13 cellular contexts compared by ENCODE assay signal in the genomic region with DNA sequence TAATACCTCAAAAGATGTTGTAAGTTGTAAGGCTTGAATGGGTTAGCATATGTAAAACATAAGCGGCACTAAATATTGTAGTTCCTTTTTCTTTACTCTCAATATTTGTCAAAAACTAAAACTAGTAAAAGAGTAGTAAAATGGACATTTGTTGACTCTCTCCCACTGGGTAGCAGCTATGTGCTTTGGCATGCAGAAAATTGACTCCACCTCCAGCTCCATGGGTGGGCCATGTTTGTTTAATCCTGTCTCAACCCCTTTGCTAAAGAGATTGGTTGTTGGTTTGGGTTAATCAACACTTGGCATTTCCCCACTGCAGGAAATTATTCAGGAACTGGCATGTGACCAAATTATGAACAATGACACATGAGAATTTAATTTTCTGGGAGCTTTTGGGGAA.
DNase-seq lines count a peak whose midpoint lies in the region; ATAC-seq, FAIRE-seq and TF ChIP-seq lines count a peak whose summit lies in the region.
"Had no signal": no experiment of that assay in that cellular context is flagged by ENCODE, and none has a peak within 500 bp of the region (broad histone marks: within the 10 kb centered on the region; RNA-seq: fewer than 3 reads in every experiment).

No MANE protein-coding gene starts in this region.

- POLR2A ChIA-PET in H1 (lab: Charles Lee; ENCODE audit: partially characterized antibody) = interaction anchor here (0.6 to 0.8 kb wide), 2 partner anchors 17 to 123 kb away, joined by 3 read pairs; no protein-coding TSS in a partner anchor

- no peaks in the 10 kb centered on the region for H4K20me1 ChIP-seq in OCI-LY3 (ENCODE audit: insufficient read depth, low read length)
- H4K20me1 ChIP-seq in H1 (replicated peaks in 1 of 2; ENCODE audit: control insufficient read depth in 1 of 2, insufficient read depth in 2 of 2, low read length in 2 of 2) = no peaks in the 10 kb centered on the region

- DNase-seq in H1 (ENCODE audit: low read depth in 1 of 2, low spot score in 2 of 2) = no peak
- DNase-seq in mucosa of descending colon = no peak
- DNase-seq in transverse colon = no peak
- no peak for DNase-seq in NCI-H510A (lab: John Stamatoyannopoulos, UW)
- DNase-seq: activated CD4-positive, alpha-beta T cell treated with anti-CD3 and anti-CD28 coated beads, Interleukin-2, amount 10 ng/mL, durations not matched to agents 7 days and 5 days; GOT3; NCI-H187; right lobe of liver had no signal

- H3K23me2 ChIP-seq in H1 (ENCODE audit: low read depth, low read length) = no peaks in the 10 kb centered on the region

- no peak overlapping the region for H2BK15ac ChIP-seq in H1 (ENCODE audit: low read length)

- no peak overlapping the region for H3K14ac ChIP-seq in H1 (ENCODE audit: insufficient read length)

- TF ChIP-seq EP300 in H1 (IDR thresholded peaks at IDR 0.05; ENCODE audit: borderline replicate concordance in 1 of 2, low read depth in 2 of 2, low read length in 2 of 2) (no peak), transverse colon (IDR thresholded peaks at IDR 0.05; ENCODE audit: low read depth) (no peak)

- no peak for TF ChIP-seq CTCF in OCI-LY3 (IDR thresholded peaks at IDR 0.05; ENCODE audit: low read depth, low read length)
- no peak for TF ChIP-seq CTCF in H1 (IDR thresholded peaks at IDR 0.05; ENCODE audit: control extremely low read depth in 1 of 3, insufficient read depth in 1 of 3, low read depth in 1 of 3, low read length in 3 of 3)
- no peak for TF ChIP-seq CTCF in mucosa of descending colon (IDR thresholded peaks at IDR 0.05)
- no peak for TF ChIP-seq CTCF in transverse colon (IDR thresholded peaks at IDR 0.05)

- H2BK20ac ChIP-seq in H1 (ENCODE audit: low read length) = no peak overlapping the region

- no peak overlapping the region for H3K56ac ChIP-seq in H1 (replicated peaks; ENCODE audit: insufficient read length, low read depth, low read length)

- no peak overlapping the region for H3K23ac ChIP-seq in H1 (ENCODE audit: insufficient read length)

- no peak overlapping the region for H4K8ac ChIP-seq in H1 (ENCODE audit: extremely low read depth, insufficient read depth, low read length)

- H2AFZ ChIP-seq in OCI-LY3 (ENCODE audit: low read depth, low read length) (0 out of 2 replicates have a peak overlapping the region, but pooled peaks have one; percentile 39), H1 (ENCODE audit: low read length) (no peak overlapping the region)

- H3K4me3 ChIP-seq in OCI-LY3 (ENCODE audit: low read length) (peak overlapping the region; percentile 30), H1 (ENCODE audit: extremely low read depth in 1 of 4, insufficient read depth in 2 of 4, low read depth in 3 of 4, low read length in 4 of 4) (no peak overlapping the region), mucosa of descending colon (no peak overlapping the region), transverse colon (no peak overlapping the region)
- H3K4me3 ChIP-seq: right lobe of liver, thoracic aorta had no signal

- H3K79me2 ChIP-seq in OCI-LY3 (ENCODE audit: low read length) (no peaks in the 10 kb centered on the region), H1 (ENCODE audit: control insufficient read depth in 1 of 2, insufficient read depth in 2 of 2, low read length in 2 of 2) (no peaks in the 10 kb centered on the region)

- WGBS in H1 (ENCODE audit: extremely low coverage in 1 of 2, insufficient coverage in 1 of 2, insufficient read length in 1 of 2, insufficient replicate concordance in 2 of 2, low coverage in 1 of 2, low lambda C conversion rate in 2 of 2, missing lambda C conversion rate in 1 of 2), 2 experiments = 76% methylated on average over 1 of the region's 1 CpG; no CpG with 5 or more reads in 1 of the 2 experiments
- WGBS in transverse colon (ENCODE audit: low coverage in 1 of 2), 2 donors = 66% methylated on average over 1 of the region's 1 CpG; no CpG with 5 or more reads in 1 of the 2 donors

- intact Hi-C loops in mucosa of descending colon (cut with DNase I, micrococcal nuclease) (no loop called here), transverse colon (cut with DNase I; ENCODE audit: low total_unique reads) (no loop called here)

- FAIRE-seq in H1 (lab: Jason Lieb, UNC) = peak; percentile 39

- H3K27ac ChIP-seq in OCI-LY3 (ENCODE audit: low read length) = peak overlapping the region; percentile 89
- H3K27ac ChIP-seq in H1 (ENCODE audit: low read depth, low read length) = no peak overlapping the region
- H3K27ac ChIP-seq in transverse colon = no peak overlapping the region
- H3K27ac ChIP-seq: right lobe of liver, thoracic aorta had no signal

- H3K4ac ChIP-seq in H1 (replicated peaks; ENCODE audit: insufficient read length, low read depth, low read length) = no peak overlapping the region

- in situ Hi-C loops in transverse colon (cut with MboI; ENCODE audit: low pct_ligation_motif_present in 1 of 4, low pct_unique_long_range_greater_than_20kb in 1 of 4, low sequenced_read_pairs in 3 of 4) = no loop called here

- H4K5ac ChIP-seq in H1 (ENCODE audit: insufficient read length, low read depth, low read length) = no peak overlapping the region

- no peak overlapping the region for H4K91ac ChIP-seq in H1 (replicated peaks; ENCODE audit: insufficient read length, low read length)

- ATAC-seq in GM18502 (IDR thresholded peaks at IDR 0.05; ENCODE audit: poor library complexity, unreplicated experiment) (peak; percentile 34), mucosa of descending colon (peak; percentile 25), GM18873 (IDR thresholded peaks at IDR 0.05; ENCODE audit: low FRiP score, unreplicated experiment) (no peak), GM18505 (IDR thresholded peaks at IDR 0.05; ENCODE audit: unreplicated experiment) (no peak)
- ATAC-seq: right lobe of liver had no signal

- H3K4me1 ChIP-seq in OCI-LY3 (ENCODE audit: low read length) (peaks cover 56% of the 10 kb centered on the region), H1 (replicated peaks in 1 of 4; ENCODE audit: control insufficient read depth in 3 of 4, insufficient read depth in 4 of 4, low read length in 3 of 4) (peaks cover 0 to 4% (median 0%) of the 10 kb centered on the region in 4 experiments; a peak in 1 of 7 replicates), mucosa of descending colon (ENCODE audit: low read depth) (no peaks in the 10 kb centered on the region), transverse colon (peaks cover 0 to 9% (median 0%) of the 10 kb centered on the region in 4 donors)
- H3K4me1 ChIP-seq: right lobe of liver had no signal

- H2AK5ac ChIP-seq in H1 (ENCODE audit: low read depth, low read length) = no peak overlapping the region

- H2BK12ac ChIP-seq in H1 (ENCODE audit: low read depth, low read length) = no peak overlapping the region

- H3K9me3 ChIP-seq in OCI-LY3 (ENCODE audit: insufficient read depth, low read length) (0 out of 2 replicates have a peak, but pooled peaks cover 3% of the 10 kb centered on the region), H1 (ENCODE audit: insufficient read depth in 2 of 2, low read depth in 1 of 2, low read length in 1 of 2) (peaks cover 0 to 5% of the 10 kb centered on the region in 2 experiments; a peak in 1 of 4 replicates), mucosa of descending colon (no peaks in the 10 kb centered on the region), transverse colon (no peaks in the 10 kb centered on the region)
- H3K9me3 ChIP-seq: right lobe of liver, thoracic aorta had no signal

- H3K4me2 ChIP-seq in OCI-LY3 (ENCODE audit: low read length) (peak overlapping the region; percentile 67), H1 (ENCODE audit: insufficient read depth in 1 of 2, low read depth in 2 of 2, low read length in 2 of 2) (no peak overlapping the region)

- TF ChIP-seq POLR2A in H1 (IDR thresholded peaks at IDR 0.05; ENCODE audit: control extremely low read depth in 1 of 2, low read depth in 2 of 2, low read length in 2 of 2) (no peak), transverse colon (IDR thresholded peaks at IDR 0.05) (no peak), GM18505 (IDR thresholded peaks at IDR 0.05; ENCODE audit: borderline replicate concordance, extremely low read depth, insufficient read depth, insufficient read length) (no peak)

- H3K18ac ChIP-seq in H1 (ENCODE audit: extremely low read depth, low read length) = no peak overlapping the region

- TF ChIP-seq RAD21 in H1 (IDR thresholded peaks at IDR 0.05 in 1 of 2, conservative IDR thresholded peaks at IDR 0.05 in 1 of 2; ENCODE audit: low read depth in 2 of 2, low read length in 2 of 2) = no peak

- no peak overlapping the region for H2BK120ac ChIP-seq in H1 (replicated peaks; ENCODE audit: low read depth, low read length)

- no peaks in the 10 kb centered on the region for H3K27me3 ChIP-seq in OCI-LY3 (ENCODE audit: low read depth, low read length)
- H3K27me3 ChIP-seq in H1 (replicated peaks in 1 of 4; ENCODE audit: control insufficient read depth in 3 of 4, extremely low read depth in 1 of 4, insufficient read depth in 3 of 4, low read length in 3 of 4) = no peaks in the 10 kb centered on the region
- H3K27me3 ChIP-seq in transverse colon = no peaks in the 10 kb centered on the region
- H3K27me3 ChIP-seq: right lobe of liver had no signal

- CTCF ChIA-PET in H1 (lab: Charles Lee; ENCODE audit: partially characterized antibody) = interaction anchor here (0.6 to 2.1 kb wide), 4 partner anchors 10 to 296 kb away, joined by 3 to 10 read pairs (median 4); no protein-coding TSS in a partner anchor

- peak overlapping the region; percentile 55 for H3K9ac ChIP-seq in OCI-LY3 (ENCODE audit: low read length)
- no peak overlapping the region for H3K9ac ChIP-seq in H1 (replicated peaks in 1 of 4; ENCODE audit: extremely low read depth in 1 of 4, low read depth in 3 of 4, low read length in 3 of 4)

- no peak overlapping the region for H2BK5ac ChIP-seq in H1 (ENCODE audit: low read depth, low read length)

- H3K79me1 ChIP-seq in H1 (ENCODE audit: low read depth, low read length) = no peaks in the 10 kb centered on the region

- H3K36me3 ChIP-seq in OCI-LY3 (replicated peaks; ENCODE audit: low read depth, low read length) (no peaks in the 10 kb centered on the region), H1 (ENCODE audit: control insufficient read depth in 2 of 4, insufficient read depth in 4 of 4, low read length in 3 of 4) (no peaks in the 10 kb centered on the region), mucosa of descending colon (ENCODE audit: low read depth) (no peaks in the 10 kb centered on the region), transverse colon (no peaks in the 10 kb centered on the region)
- H3K36me3 ChIP-seq: right lobe of liver, thoracic aorta had no signal

TF ChIP-seq in H1, 55 proteins besides CTCF, POLR2A, EP300 and RAD21 (continues in another document):
- TF ChIP-seq YY1 (IDR thresholded peaks at IDR 0.05; ENCODE audit: low read depth, low read length) = no peak
- TF ChIP-seq, protein P1, sequence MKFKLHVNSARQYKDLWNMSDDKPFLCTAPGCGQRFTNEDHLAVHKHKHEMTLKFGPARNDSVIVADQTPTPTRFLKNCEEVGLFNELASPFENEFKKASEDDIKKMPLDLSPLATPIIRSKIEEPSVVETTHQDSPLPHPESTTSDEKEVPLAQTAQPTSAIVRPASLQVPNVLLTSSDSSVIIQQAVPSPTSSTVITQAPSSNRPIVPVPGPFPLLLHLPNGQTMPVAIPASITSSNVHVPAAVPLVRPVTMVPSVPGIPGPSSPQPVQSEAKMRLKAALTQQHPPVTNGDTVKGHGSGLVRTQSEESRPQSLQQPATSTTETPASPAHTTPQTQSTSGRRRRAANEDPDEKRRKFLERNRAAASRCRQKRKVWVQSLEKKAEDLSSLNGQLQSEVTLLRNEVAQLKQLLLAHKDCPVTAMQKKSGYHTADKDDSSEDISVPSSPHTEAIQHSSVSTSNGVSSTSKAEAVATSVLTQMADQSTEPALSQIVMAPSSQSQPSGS (IDR thresholded peaks at IDR 0.05; ENCODE audit: low read length) = no peak

Comparison
In these comparisons a context has a peak if more than half of its experiments do, and no peak if none do; other contexts are left out.
1. ATAC-seq: peak in GM18502 (single experiment) and mucosa of descending colon (single experiment); none in GM18873 (single experiment) and GM18505 (single experiment).